29 cellular contexts compared by ENCODE assay signal in genomic region chr2:25917832-25918231, GRCh38.
"Had no signal": no experiment of that assay in that cellular context is flagged by ENCODE, and none has a peak within 500 bp of the region (broad histone marks: within the 10 kb centered on the region; RNA-seq: fewer than 3 reads in every experiment).

No MANE protein-coding gene starts in this region.

- H3K4me1 ChIP-seq: gastrocnemius medialis, heart right ventricle had no signal

- H3K27ac ChIP-seq: brain microvascular endothelial cell, coronary artery, dorsolateral prefrontal cortex, foreskin keratinocyte, gastrocnemius medialis, heart right ventricle, VCaP had no signal

- ATAC-seq: activated naive CD4-positive, alpha-beta T cell treated with anti-CD3 and anti-CD28 coated beads, Interleukin-2, amount 50 U/mL, for 72 hours; activated T-cell treated with anti-CD3 and anti-CD28 coated beads, Interleukin-2, amount 50 U/mL, for 72 hours; esophagus mucosa; foreskin keratinocyte; gastrocnemius medialis; heart right ventricle; WTC11 had no signal

- H3K9me3 Mint-ChIP-seq: activated CD4-positive, alpha-beta T cell treated with anti-CD3 and anti-CD28 coated beads, Interleukin-2, amount 10 ng/mL, durations not matched to agents 7 days and 5 days; activated naive CD4-positive, alpha-beta T cell treated with anti-CD3 and anti-CD28 coated beads, Interleukin-2, amount 10 ng/mL, durations not matched to agents 7 days and 5 days; activated naive CD4-positive, alpha-beta T cell treated with anti-CD3 and anti-CD28 coated beads, Interleukin-2, amount 50 U/mL, for 72 hours; activated naive CD8-positive, alpha-beta T cell treated with anti-CD3 and anti-CD28 coated beads, Interleukin-2, amount 10 ng/mL, durations not matched to agents 7 days and 5 days; activated T-cell treated with anti-CD3 and anti-CD28 coated beads, Interleukin-2, amount 50 U/mL, for 24 hours; activated T-cell treated with anti-CD3 and anti-CD28 coated beads, Interleukin-2, amount 50 U/mL, for 72 hours; central memory CD8-positive, alpha-beta T cell; dendritic cell treated with granulocyte-macrophage colony-stimulating factor and Interleukin-4, amounts not matched to agents 40 ng/mL and 50 ng/mL, for 4 days; WTC11 had no signal

- H3K27me3 ChIP-seq: brain microvascular endothelial cell, dorsolateral prefrontal cortex, foreskin keratinocyte, gastrocnemius medialis had no signal

- DNase-seq: activated CD4-positive, alpha-beta T cell treated with anti-CD3 and anti-CD28 coated beads for 1 hour; activated CD4-positive, alpha-beta T cell treated with anti-CD3 and anti-CD28 coated beads for 4 hours; activated CD4-positive, alpha-beta T cell treated with anti-CD3 and anti-CD28 coated beads, Interleukin-2, amount 10 ng/mL, durations not matched to agents 7 days and 5 days; activated CD4-positive, alpha-beta T cell treated with anti-CD3 and anti-CD28 coated beads, Interleukin-2, amount 50 U/mL, for 4 hours; activated CD8-positive, alpha-beta memory T cell treated with anti-CD3 and anti-CD28 coated beads, Interleukin-2, amount 50 U/mL, for 48 hours; activated gamma-delta T cell; activated naive CD4-positive, alpha-beta T cell; activated naive CD4-positive, alpha-beta T cell treated with anti-CD3 and anti-CD28 coated beads, Interleukin-2, amount 10 ng/mL, durations not matched to agents 7 days and 5 days; activated naive CD8-positive, alpha-beta T cell treated with anti-CD3 and anti-CD28 coated beads, Interleukin-2, amount 10 ng/mL, durations not matched to agents 7 days and 5 days; activated T-cell treated with anti-CD3 and anti-CD28 coated beads for 4 hours; activated T-cell treated with anti-CD3 and anti-CD28 coated beads, Interleukin-2, amount 50 U/mL, for 24 hours; activated T-cell treated with anti-CD3 and anti-CD28 coated beads, Interleukin-2, amount 50 U/mL, for 72 hours; dorsolateral prefrontal cortex; effector memory CD4-positive, alpha-beta T cell; endodermal cell; foreskin keratinocyte; gastrocnemius medialis; heart right ventricle; T-helper 2 cell had no signal

- H3K9me3 ChIP-seq: gastrocnemius medialis, heart right ventricle had no signal

- H3K4me3 ChIP-seq: coronary artery, dorsolateral prefrontal cortex, gastrocnemius medialis, heart right ventricle had no signal

- H3K27ac Mint-ChIP-seq: activated CD4-positive, alpha-beta T cell treated with anti-CD3 and anti-CD28 coated beads, Interleukin-2, amount 10 ng/mL, durations not matched to agents 7 days and 5 days; activated naive CD4-positive, alpha-beta T cell treated with anti-CD3 and anti-CD28 coated beads, Interleukin-2, amount 10 ng/mL, durations not matched to agents 7 days and 5 days; activated naive CD4-positive, alpha-beta T cell treated with anti-CD3 and anti-CD28 coated beads, Interleukin-2, amount 50 U/mL, for 72 hours; activated naive CD8-positive, alpha-beta T cell treated with anti-CD3 and anti-CD28 coated beads, Interleukin-2, amount 10 ng/mL, durations not matched to agents 7 days and 5 days; activated T-cell treated with anti-CD3 and anti-CD28 coated beads, Interleukin-2, amount 50 U/mL, for 24 hours; activated T-cell treated with anti-CD3 and anti-CD28 coated beads, Interleukin-2, amount 50 U/mL, for 72 hours; dendritic cell treated with granulocyte-macrophage colony-stimulating factor and Interleukin-4, amounts not matched to agents 40 ng/mL and 50 ng/mL, for 4 days; endodermal cell; WTC11 had no signal

- H3K27me3 Mint-ChIP-seq: activated T-cell treated with anti-CD3 and anti-CD28 coated beads, Interleukin-2, amount 50 U/mL, for 24 hours; central memory CD8-positive, alpha-beta T cell had no signal

- FAIRE-seq: astrocyte, bronchial epithelial cell had no signal

- H3K36me3 ChIP-seq: brain microvascular endothelial cell, gastrocnemius medialis, heart right ventricle had no signal

- H3K36me3 Mint-ChIP-seq: activated naive CD4-positive, alpha-beta T cell treated with anti-CD3 and anti-CD28 coated beads, Interleukin-2, amount 10 ng/mL, durations not matched to agents 7 days and 5 days; activated naive CD4-positive, alpha-beta T cell treated with anti-CD3 and anti-CD28 coated beads, Interleukin-2, amount 50 U/mL, for 72 hours; activated naive CD8-positive, alpha-beta T cell treated with anti-CD3 and anti-CD28 coated beads, Interleukin-2, amount 10 ng/mL, durations not matched to agents 7 days and 5 days; WTC11 had no signal

- H3K4me3 Mint-ChIP-seq: activated CD4-positive, alpha-beta T cell treated with anti-CD3 and anti-CD28 coated beads, Interleukin-2, amount 10 ng/mL, durations not matched to agents 7 days and 5 days; activated naive CD4-positive, alpha-beta T cell treated with anti-CD3 and anti-CD28 coated beads, Interleukin-2, amount 10 ng/mL, durations not matched to agents 7 days and 5 days; activated naive CD8-positive, alpha-beta T cell treated with anti-CD3 and anti-CD28 coated beads, Interleukin-2, amount 10 ng/mL, durations not matched to agents 7 days and 5 days; activated T-cell treated with anti-CD3 and anti-CD28 coated beads, Interleukin-2, amount 50 U/mL, for 24 hours; activated T-cell treated with anti-CD3 and anti-CD28 coated beads, Interleukin-2, amount 50 U/mL, for 72 hours; central memory CD8-positive, alpha-beta T cell; dendritic cell treated with granulocyte-macrophage colony-stimulating factor and Interleukin-4, amounts not matched to agents 40 ng/mL and 50 ng/mL, for 4 days; endodermal cell; WTC11 had no signal
